ENCODE assay signal across 33 cellular contexts in the genomic region with DNA sequence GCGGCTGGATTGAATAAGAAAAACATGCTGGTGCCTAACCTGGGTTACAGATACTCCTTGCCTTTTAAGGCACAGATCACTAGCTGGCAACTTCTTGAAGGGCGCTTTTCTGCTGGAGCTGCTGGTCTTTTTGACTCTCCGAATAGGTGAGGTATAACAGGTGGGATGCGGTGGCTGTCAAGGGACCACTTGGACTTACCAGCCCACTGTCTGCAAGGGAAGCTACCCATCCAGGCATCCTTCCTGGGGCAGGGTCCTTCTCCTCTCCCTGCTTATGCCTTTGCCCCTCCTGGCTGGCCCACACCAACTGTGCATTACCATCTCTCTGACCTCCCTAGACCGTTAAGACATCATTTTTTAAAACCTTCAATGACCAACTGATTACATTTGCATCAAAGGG.
"Had no signal": no experiment of that assay in that cellular context is flagged by ENCODE, and none has a peak within 500 bp of the region (broad histone marks: within the 10 kb centered on the region; RNA-seq: fewer than 3 reads in every experiment).

No MANE protein-coding gene starts in this region.

- H3K27ac Mint-ChIP-seq: activated B cell treated with CpG ODN at 0.5 μM for 24 hours; activated CD8-positive, alpha-beta T cell treated with anti-CD3 and anti-CD28 coated beads for 36 hours; activated naive CD4-positive, alpha-beta T cell treated with anti-CD3 and anti-CD28 coated beads, Interleukin-2, amount 10 ng/mL, durations not matched to agents 7 days and 5 days; activated naive CD4-positive, alpha-beta T cell treated with anti-CD3 and anti-CD28 coated beads, Interleukin-2, amount 50 U/mL, for 72 hours; activated naive CD8-positive, alpha-beta T cell treated with anti-CD3 and anti-CD28 coated beads, Interleukin-2, amount 10 ng/mL, durations not matched to agents 7 days and 5 days; activated T-cell treated with anti-CD3 and anti-CD28 coated beads, Interleukin-2, amount 50 U/mL, for 24 hours; activated T-cell treated with anti-CD3 and anti-CD28 coated beads, Interleukin-2, amount 50 U/mL, for 72 hours; brain; dendritic cell treated with granulocyte-macrophage colony-stimulating factor and Interleukin-4, amounts not matched to agents 40 ng/mL and 50 ng/mL, for 4 days; T-helper 17 cell; T-helper 2 cell treated with Interferon-gamma antibody and Interleukin-4, amounts not matched to agents 5 μg/mL and 100 μg/mL, for 36 hours had no signal

- H3K9me3 ChIP-seq: ascending aorta, breast epithelium, esophagus squamous epithelium had no signal

- ATAC-seq: activated CD4-positive, CD25-positive, alpha-beta regulatory T cell treated with anti-CD3 and anti-CD28 coated beads, Interleukin-2, amount 50 U/mL, for 24 hours; activated CD8-positive, alpha-beta T cell treated with anti-CD3 and anti-CD28 coated beads for 36 hours; activated naive CD4-positive, alpha-beta T cell treated with anti-CD3 and anti-CD28 coated beads, Interleukin-2, amount 50 U/mL, for 72 hours; activated T-cell treated with anti-CD3 and anti-CD28 coated beads, Interleukin-2, amount 50 U/mL, for 72 hours; T-helper 17 cell had no signal

- DNase-seq: activated B cell treated with CpG ODN at 0.5 μM for 24 hours; activated CD4-positive, alpha-beta T cell treated with anti-CD3 and anti-CD28 coated beads for 48 hours; activated CD4-positive, alpha-beta T cell treated with anti-CD3 and anti-CD28 coated beads, Interleukin-2, amount 50 U/mL, for 1 hour; activated CD4-positive, alpha-beta T cell treated with anti-CD3 and anti-CD28 coated beads, Interleukin-2, amount 50 U/mL, for 48 hours; activated CD8-positive, alpha-beta memory T cell treated with anti-CD3 and anti-CD28 coated beads, Interleukin-2, amount 50 U/mL, for 48 hours; activated CD8-positive, alpha-beta T cell treated with anti-CD3 and anti-CD28 coated beads for 36 hours; activated gamma-delta T cell; activated naive CD4-positive, alpha-beta T cell; activated naive CD4-positive, alpha-beta T cell treated with anti-CD3 and anti-CD28 coated beads, Interleukin-2, amount 10 ng/mL, durations not matched to agents 7 days and 5 days; activated naive CD8-positive, alpha-beta T cell treated with anti-CD3 and anti-CD28 coated beads, Interleukin-2, amount 10 ng/mL, durations not matched to agents 7 days and 5 days; activated T-cell treated with anti-CD3 and anti-CD28 coated beads for 4 hours; activated T-cell treated with anti-CD3 and anti-CD28 coated beads, Interleukin-2, amount 50 U/mL, for 24 hours; activated T-cell treated with anti-CD3 and anti-CD28 coated beads, Interleukin-2, amount 50 U/mL, for 72 hours; central memory CD4-positive, alpha-beta T cell; cerebellar nuclear complex; dorsolateral prefrontal cortex; effector memory CD4-positive, alpha-beta T cell; erythroblast; esophagus squamous epithelium; foreskin melanocyte; T-helper 1 cell; T-helper 17 cell; T1000; WERI-Rb-1 had no signal

- H3K4me3 Mint-ChIP-seq: activated B cell treated with CpG ODN at 0.5 μM for 24 hours; activated CD8-positive, alpha-beta T cell treated with anti-CD3 and anti-CD28 coated beads for 36 hours; activated naive CD4-positive, alpha-beta T cell treated with anti-CD3 and anti-CD28 coated beads, Interleukin-2, amount 10 ng/mL, durations not matched to agents 7 days and 5 days; activated naive CD8-positive, alpha-beta T cell treated with anti-CD3 and anti-CD28 coated beads, Interleukin-2, amount 10 ng/mL, durations not matched to agents 7 days and 5 days; activated T-cell treated with anti-CD3 and anti-CD28 coated beads, Interleukin-2, amount 50 U/mL, for 24 hours; activated T-cell treated with anti-CD3 and anti-CD28 coated beads, Interleukin-2, amount 50 U/mL, for 72 hours; brain; dendritic cell treated with granulocyte-macrophage colony-stimulating factor and Interleukin-4, amounts not matched to agents 40 ng/mL and 50 ng/mL, for 4 days; T-helper 17 cell; T-helper 2 cell treated with Interferon-gamma antibody and Interleukin-4, amounts not matched to agents 5 μg/mL and 100 μg/mL, for 36 hours had no signal

- H3K4me3 ChIP-seq: ascending aorta, breast epithelium, cardiac muscle cell, coronary artery, dorsolateral prefrontal cortex, esophagus squamous epithelium had no signal

- H3K4me1 Mint-ChIP-seq: activated B cell treated with CpG ODN at 0.5 μM for 24 hours; activated naive CD4-positive, alpha-beta T cell treated with anti-CD3 and anti-CD28 coated beads, Interleukin-2, amount 10 ng/mL, durations not matched to agents 7 days and 5 days; activated naive CD8-positive, alpha-beta T cell treated with anti-CD3 and anti-CD28 coated beads, Interleukin-2, amount 10 ng/mL, durations not matched to agents 7 days and 5 days had no signal

- H3K9me3 Mint-ChIP-seq: activated B cell treated with CpG ODN at 0.5 μM for 24 hours; activated CD8-positive, alpha-beta T cell treated with anti-CD3 and anti-CD28 coated beads for 36 hours; activated naive CD4-positive, alpha-beta T cell treated with anti-CD3 and anti-CD28 coated beads, Interleukin-2, amount 10 ng/mL, durations not matched to agents 7 days and 5 days; activated naive CD4-positive, alpha-beta T cell treated with anti-CD3 and anti-CD28 coated beads, Interleukin-2, amount 50 U/mL, for 72 hours; activated naive CD8-positive, alpha-beta T cell treated with anti-CD3 and anti-CD28 coated beads, Interleukin-2, amount 10 ng/mL, durations not matched to agents 7 days and 5 days; activated T-cell treated with anti-CD3 and anti-CD28 coated beads, Interleukin-2, amount 50 U/mL, for 24 hours; activated T-cell treated with anti-CD3 and anti-CD28 coated beads, Interleukin-2, amount 50 U/mL, for 72 hours; dendritic cell treated with granulocyte-macrophage colony-stimulating factor and Interleukin-4, amounts not matched to agents 40 ng/mL and 50 ng/mL, for 4 days; T-helper 2 cell treated with Interferon-gamma antibody and Interleukin-4, amounts not matched to agents 5 μg/mL and 100 μg/mL, for 36 hours had no signal

- H3K4me1 ChIP-seq: ascending aorta, breast epithelium, esophagus squamous epithelium had no signal

- H3K27me3 ChIP-seq: ascending aorta had no signal

- H3K36me3 ChIP-seq: ascending aorta, breast epithelium, cardiac muscle cell, esophagus squamous epithelium, WERI-Rb-1 had no signal

- H3K27ac ChIP-seq: ascending aorta, breast epithelium, cardiac muscle cell, coronary artery, dorsolateral prefrontal cortex, esophagus squamous epithelium, WERI-Rb-1 had no signal

- H3K36me3 Mint-ChIP-seq: activated naive CD4-positive, alpha-beta T cell treated with anti-CD3 and anti-CD28 coated beads, Interleukin-2, amount 10 ng/mL, durations not matched to agents 7 days and 5 days; activated naive CD4-positive, alpha-beta T cell treated with anti-CD3 and anti-CD28 coated beads, Interleukin-2, amount 50 U/mL, for 72 hours; activated naive CD8-positive, alpha-beta T cell treated with anti-CD3 and anti-CD28 coated beads, Interleukin-2, amount 10 ng/mL, durations not matched to agents 7 days and 5 days; brain had no signal
